Comparison of ENCODE assay signal across 9 cellular contexts in genomic region chr6:47669684-47670515, GRCh38. TPM values are rescaled to one million over a fixed set of nuclear protein-coding genes. Genes with fewer than 3 reads are reported as not detected.
DNase-seq lines count a peak whose midpoint lies in the region; TF ChIP-seq lines count a peak whose summit lies in the region.
"Had no signal": no experiment of that assay in that cellular context is flagged by ENCODE, and none has a peak within 500 bp of the region (broad histone marks: within the 10 kb centered on the region; RNA-seq: fewer than 3 reads in every experiment).

No MANE protein-coding gene starts in this region.

- CTCF ChIA-PET in RWPE1 (lab: Yijun Ruan, JAX): interaction anchor here (0.6 to 0.8 kb wide), 2 partner anchors 38 to 882 kb away, joined by 3 to 6 read pairs; no protein-coding TSS in a partner anchor

- no peaks in the 10 kb centered on the region for H4K20me1 ChIP-seq in hepatocyte (ENCODE audit: insufficient read depth, poor library complexity, severe bottlenecking)

- H3K9me3 ChIP-seq in hepatocyte (ENCODE audit: low read depth) (no peaks in the 10 kb centered on the region), thymus (ENCODE audit: control insufficient read depth) (no peaks in the 10 kb centered on the region), tibial nerve (no peaks in the 10 kb centered on the region)

- TF ChIP-seq CTCF in RWPE1 (conservative IDR thresholded peaks at IDR 0.05; ENCODE audit: low read depth) (no peak), hepatocyte (IDR thresholded peaks at IDR 0.05; ENCODE audit: poor library complexity) (no peak), tibial nerve (IDR thresholded peaks at IDR 0.05) (no peak)

- H3K79me2 ChIP-seq in hepatocyte: no peaks in the 10 kb centered on the region

- TF ChIP-seq EP300 in tibial nerve (IDR thresholded peaks at IDR 0.05): no peak

- peak overlapping the region; percentile 47 for H3K4me2 ChIP-seq in hepatocyte

- WGBS in hepatocyte (ENCODE audit: low lambda C conversion rate, missing lambda C conversion rate): 4% methylated on average over 6 of the region's 6 CpGs
- WGBS in thymus: 72% methylated on average over 6 of the region's 6 CpGs
- WGBS in tibial nerve, 2 donors: 22 to 26% methylated on average over 6 of the region's 6 CpGs

- H3K27me3 ChIP-seq in hepatocyte: no peaks in the 10 kb centered on the region
- H3K27me3 ChIP-seq in thymus (ENCODE audit: control insufficient read depth, insufficient read depth): no peaks in the 10 kb centered on the region
- H3K27me3 ChIP-seq in tibial nerve: no peaks in the 10 kb centered on the region

- H3K9me2 ChIP-seq in hepatocyte (replicated peaks; ENCODE audit: insufficient read depth): no peaks in the 10 kb centered on the region

- H3K27ac ChIP-seq in RWPE1 (no peak overlapping the region), hepatocyte (peak overlapping the region; percentile 54), thymus (ENCODE audit: low read depth) (peak overlapping the region; percentile 26), tibial nerve (no peak overlapping the region)
- H3K27ac ChIP-seq: HL-60 had no signal

- POLR2A ChIA-PET in RWPE1 (lab: Yijun Ruan, JAX; ENCODE audit: low non-redundant PET): interaction anchor here (0.9 kb wide), 1 partner anchor 62 kb away, joined by 3 read pairs; no protein-coding TSS in a partner anchor

- TF ChIP-seq POLR2A in tibial nerve (IDR thresholded peaks at IDR 0.05): no peak

- H3K4me1 ChIP-seq in hepatocyte (ENCODE audit: insufficient read depth) (peaks cover 14% of the 10 kb centered on the region), thymus (ENCODE audit: control insufficient read depth, insufficient read depth, low read length) (no peaks in the 10 kb centered on the region), tibial nerve (no peaks in the 10 kb centered on the region)

- peak; percentile 7 for DNase-seq in HK-2 (ENCODE audit: unreplicated experiment)
- DNase-seq in RWPE1 (ENCODE audit: low spot score): peak; percentile 65
- peak; percentile 54 for DNase-seq in hepatocyte (ENCODE audit: low spot score)
- DNase-seq in tibial nerve (ENCODE audit: low spot score in 2 of 2): no peak
- no peak for DNase-seq in NCI-H2107 treated with DMSO at 0.1 percent for 48 hours (lab: John Stamatoyannopoulos, UW; ENCODE audit: unreplicated experiment)
- no peak for DNase-seq in putamen (ENCODE audit: low spot score)
- DNase-seq: stimulated activated naive CD4-positive, alpha-beta T cell had no signal

- H3K36me3 ChIP-seq in hepatocyte (replicated peaks; ENCODE audit: insufficient read depth, low read depth) (no peaks in the 10 kb centered on the region), thymus (ENCODE audit: control insufficient read depth, insufficient read depth) (no peaks in the 10 kb centered on the region), tibial nerve (no peaks in the 10 kb centered on the region)

- peak overlapping the region; percentile 24 for H2AFZ ChIP-seq in hepatocyte

- no peak overlapping the region for H3K4me3 ChIP-seq in hepatocyte
- H3K4me3 ChIP-seq in thymus (ENCODE audit: low read length): no peak overlapping the region
- H3K4me3 ChIP-seq in tibial nerve: no peak overlapping the region

RNA-seq across cellular contexts. Expression of gene ADGRF4, which starts 28.5 kb away (rescaled TPM):
- total RNA-seq in hepatocyte (7.5 and 9.2 TPM in 2 replicates), tibial nerve (not detected)
- polyA plus RNA-seq in hepatocyte (4.2 and 6.6 TPM in 2 replicates), thymus (1.6 TPM)

Comparison
In these comparisons a context has a peak if more than half of its experiments do, and no peak if none do; other contexts are left out.
1. DNase-seq: peak in HK-2 (single experiment), RWPE1 (single experiment) and hepatocyte (single experiment); none in tibial nerve (0 of 2), NCI-H2107 treated with DMSO at 0.1 percent for 48 hours (single experiment) and putamen (single experiment).
2. H3K27ac ChIP-seq: peak in hepatocyte (single experiment) and thymus (single experiment); none in RWPE1 (single experiment) and tibial nerve (0 of 4).